24 cellular contexts compared by ENCODE assay signal in genomic region chr1:187280051-187280450, GRCh38.
"Had no signal": no experiment of that assay in that cellular context is flagged by ENCODE, and none has a peak within 500 bp of the region (broad histone marks: within the 10 kb centered on the region; RNA-seq: fewer than 3 reads in every experiment).

No MANE protein-coding gene starts in this region.

- H3K4me3 Mint-ChIP-seq: effector memory CD8-positive, alpha-beta T cell; naive thymus-derived CD4-positive, alpha-beta T cell; nephron; stimulated activated effector memory CD8-positive, alpha-beta T cell treated with anti-CD3 and anti-CD28 coated beads, Interleukin-12 subunit alpha, Interleukin-12 subunit beta, amount 100 ng/mL, for 72 hours had no signal

- H3K27ac ChIP-seq: coronary artery, foreskin keratinocyte, gastroesophageal sphincter, heart left ventricle, hepatocyte, left lung, pancreas, right lobe of liver, stomach, testis, tibial artery, upper lobe of left lung had no signal

- ATAC-seq: effector memory CD8-positive, alpha-beta T cell; foreskin keratinocyte; gastroesophageal sphincter; heart left ventricle; left lung; naive thymus-derived CD4-positive, alpha-beta T cell; pancreas; right lobe of liver; stimulated activated effector memory CD8-positive, alpha-beta T cell treated with anti-CD3 and anti-CD28 coated beads, Interleukin-12 subunit alpha, Interleukin-12 subunit beta, amount 100 ng/mL, for 72 hours had no signal

- H3K9me3 ChIP-seq: gastroesophageal sphincter, heart left ventricle, left lung, pancreas, right lobe of liver, stomach, testis, tibial artery, upper lobe of left lung had no signal

- H2AFZ ChIP-seq: hepatocyte had no signal

- H3K4me1 ChIP-seq: foreskin keratinocyte, gastroesophageal sphincter, heart left ventricle, left lung, pancreas, right lobe of liver, stomach, testis, tibial artery, upper lobe of left lung had no signal

- H3K4me3 ChIP-seq: coronary artery, gastroesophageal sphincter, heart left ventricle, hepatocyte, left lung, pancreas, right lobe of liver, stomach, testis, tibial artery, upper lobe of left lung had no signal

- H3K36me3 ChIP-seq: gastroesophageal sphincter, heart left ventricle, left lung, pancreas, right lobe of liver, stomach, tibial artery, upper lobe of left lung had no signal

- H3K79me2 ChIP-seq: hepatocyte had no signal

- H3K36me3 Mint-ChIP-seq: naive thymus-derived CD4-positive, alpha-beta T cell; stimulated activated effector memory CD8-positive, alpha-beta T cell treated with anti-CD3 and anti-CD28 coated beads, Interleukin-12 subunit alpha, Interleukin-12 subunit beta, amount 100 ng/mL, for 72 hours had no signal

- DNase-seq: effector memory CD8-positive, alpha-beta T cell; foreskin keratinocyte; heart left ventricle; kidney; left lung; mesenchymal stem cell; midbrain; naive thymus-derived CD4-positive, alpha-beta T cell; nucleus accumbens; pancreas; right lobe of liver; small intestine; stimulated activated CD4-positive, alpha-beta T cell treated with anti-CD3 and anti-CD28 coated beads, Interleukin-2, amount 100 ng/mL, for 24 hours; stimulated activated CD4-positive, alpha-beta T cell treated with anti-CD3 and anti-CD28 coated beads, Interleukin-4, amount 100 ng/mL, for 24 hours; stimulated activated naive CD4-positive, alpha-beta T cell treated with Interleukin-2 at 50 U/mL for 16 hours; stomach; testis; tibial artery; upper lobe of left lung had no signal

- H3K4me2 ChIP-seq: hepatocyte had no signal

- H3K27me3 ChIP-seq: foreskin keratinocyte, gastroesophageal sphincter, heart left ventricle, hepatocyte, left lung, pancreas, right lobe of liver, stomach, testis, tibial artery, upper lobe of left lung had no signal

- H3K4me1 Mint-ChIP-seq: stimulated activated effector memory CD8-positive, alpha-beta T cell treated with anti-CD3 and anti-CD28 coated beads, Interleukin-12 subunit alpha, Interleukin-12 subunit beta, amount 100 ng/mL, for 72 hours had no signal

- H3K27me3 Mint-ChIP-seq: effector memory CD8-positive, alpha-beta T cell; naive thymus-derived CD4-positive, alpha-beta T cell had no signal

- H3K27ac Mint-ChIP-seq: effector memory CD8-positive, alpha-beta T cell; naive thymus-derived CD4-positive, alpha-beta T cell; nephron; stimulated activated effector memory CD8-positive, alpha-beta T cell treated with anti-CD3 and anti-CD28 coated beads, Interleukin-12 subunit alpha, Interleukin-12 subunit beta, amount 100 ng/mL, for 72 hours had no signal

- H3K9me3 Mint-ChIP-seq: effector memory CD8-positive, alpha-beta T cell; nephron; stimulated activated effector memory CD8-positive, alpha-beta T cell treated with anti-CD3 and anti-CD28 coated beads, Interleukin-12 subunit alpha, Interleukin-12 subunit beta, amount 100 ng/mL, for 72 hours had no signal
